In genomic region chr1:64878931-64879710, GRCh38 we compare ENCODE assay signal across 23 cellular contexts.
DNase-seq lines count a peak whose midpoint lies in the region; ATAC-seq and TF ChIP-seq lines count a peak whose summit lies in the region.
"Had no signal": no experiment of that assay in that cellular context is flagged by ENCODE, and none has a peak within 500 bp of the region (broad histone marks: within the 10 kb centered on the region; RNA-seq: fewer than 3 reads in every experiment).

No MANE protein-coding gene starts in this region.

- intact Hi-C loops in CD4-positive, alpha-beta T cell (cut with DNase I, micrococcal nuclease) = loop anchor here (5.0 to 10.0 kb wide), 5 partner anchors 43 to 538 kb away; no protein-coding TSS in a partner anchor
- intact Hi-C loops in dendritic cell treated with granulocyte-macrophage colony-stimulating factor and Interleukin-4, amounts not matched to agents 40 ng/mL and 50 ng/mL, for 4 days (cut with micrococcal nuclease) = no loop called here

- H3K4me1 Mint-ChIP-seq in CD4-positive, alpha-beta T cell (ENCODE audit: low read depth) = peaks cover 88% of the 10 kb centered on the region
- H3K4me1 Mint-ChIP-seq in dendritic cell treated with granulocyte-macrophage colony-stimulating factor and Interleukin-4, amounts not matched to agents 40 ng/mL and 50 ng/mL, for 4 days (ENCODE audit: low read depth) = no peaks in the 10 kb centered on the region
- peaks cover 32 to 92% (median 86%) of the 10 kb centered on the region in 4 donors for H3K4me1 Mint-ChIP-seq in naive thymus-derived CD8-positive, alpha-beta T cell

- no peak for ATAC-seq in CD4-positive, alpha-beta T cell (ENCODE audit: poor library complexity)
- ATAC-seq in naive thymus-derived CD8-positive, alpha-beta T cell = no peak
- ATAC-seq in HG03139 (IDR thresholded peaks at IDR 0.05; ENCODE audit: unreplicated experiment) = no peak
- ATAC-seq in GM19395 (IDR thresholded peaks at IDR 0.05; ENCODE audit: unreplicated experiment) = no peak
- ATAC-seq: activated CD8-positive, alpha-beta T cell treated with anti-CD3 and anti-CD28 coated beads for 36 hours; lower lobe of right lung; Panc1; sciatic nerve had no signal

- no peaks in the 10 kb centered on the region for H3K27me3 ChIP-seq in CD4-positive, alpha-beta T cell (ENCODE audit: control insufficient read depth, insufficient read depth, low read length)
- H3K27me3 ChIP-seq: ovary had no signal

- CTCF ChIA-PET in CD4-positive, alpha-beta T cell (lab: Charles Lee) = interaction anchor here (1.0 to 2.4 kb wide), 2 partner anchors 88 to 196 kb away, joined by 4 to 9 read pairs; partner anchors contain the start of gene JAK1

- no peaks in the 10 kb centered on the region for H3K9me3 Mint-ChIP-seq in CD4-positive, alpha-beta T cell
- H3K9me3 Mint-ChIP-seq in dendritic cell treated with granulocyte-macrophage colony-stimulating factor and Interleukin-4, amounts not matched to agents 40 ng/mL and 50 ng/mL, for 4 days = no peaks in the 10 kb centered on the region
- no peaks in the 10 kb centered on the region for H3K9me3 Mint-ChIP-seq in naive thymus-derived CD8-positive, alpha-beta T cell
- H3K9me3 Mint-ChIP-seq: activated CD8-positive, alpha-beta T cell treated with anti-CD3 and anti-CD28 coated beads for 36 hours had no signal

- no peak overlapping the region for H3K27ac ChIP-seq in CD4-positive, alpha-beta T cell (ENCODE audit: low read depth, low read length)
- H3K27ac ChIP-seq: KMS-11, lower lobe of right lung, ovary, thoracic aorta had no signal

- POLR2A ChIA-PET in CD4-positive, alpha-beta T cell (lab: Charles Lee) = interaction anchor here (1.1 to 5.2 kb wide), 5 partner anchors 8 to 187 kb away, joined by 3 to 58 read pairs (median 9); partner anchors contain the start of gene JAK1
- POLR2A ChIA-PET in naive thymus-derived CD8-positive, alpha-beta T cell (lab: Charles Lee) = interaction anchor here (1.8 to 4.3 kb wide), 2 partner anchors 86 to 189 kb away, joined by 6 to 43 read pairs; partner anchors contain the start of gene JAK1

- no peak for DNase-seq in CD4-positive, alpha-beta T cell
- DNase-seq in HS-27A (ENCODE audit: low read depth) = peak; percentile 14
- DNase-seq in naive thymus-derived CD8-positive, alpha-beta T cell = no peak
- no peak for DNase-seq in activated CD4-positive, CD25-positive, alpha-beta regulatory T cell (lab: John Stamatoyannopoulos, UW)
- no peak for DNase-seq in stimulated activated naive CD4-positive, alpha-beta T cell (lab: John Stamatoyannopoulos, UW)
- DNase-seq: activated CD8-positive, alpha-beta T cell treated with anti-CD3 and anti-CD28 coated beads for 36 hours; activated naive CD4-positive, alpha-beta T cell treated with Interleukin-2 at 50 U/mL for 16 hours; aorta; DMS53; hippocampal formation; islet precursor cell; lower lobe of right lung; NCI-H2029 treated with DMSO at 0.1 percent for 48 hours; NCI-H446 treated with DMSO at 0.1 percent for 48 hours; ovary had no signal

- H3K4me3 Mint-ChIP-seq in CD4-positive, alpha-beta T cell = no peak overlapping the region
- no peak overlapping the region for H3K4me3 Mint-ChIP-seq in dendritic cell treated with granulocyte-macrophage colony-stimulating factor and Interleukin-4, amounts not matched to agents 40 ng/mL and 50 ng/mL, for 4 days
- peak overlapping the region in 3 of 10 donors; percentile 2 to 20 (median 5) for H3K4me3 Mint-ChIP-seq in naive thymus-derived CD8-positive, alpha-beta T cell
- H3K4me3 Mint-ChIP-seq: activated CD8-positive, alpha-beta T cell treated with anti-CD3 and anti-CD28 coated beads for 36 hours had no signal

- TF ChIP-seq CTCF in CD4-positive, alpha-beta T cell (IDR thresholded peaks at IDR 0.05) = no peak

- peak overlapping the region; percentile 82 for H3K27ac Mint-ChIP-seq in CD4-positive, alpha-beta T cell
- H3K27ac Mint-ChIP-seq in dendritic cell treated with granulocyte-macrophage colony-stimulating factor and Interleukin-4, amounts not matched to agents 40 ng/mL and 50 ng/mL, for 4 days = peak overlapping the region; percentile 28
- peak overlapping the region in 9 of 10 donors; percentile 8 to 89 (median 69) for H3K27ac Mint-ChIP-seq in naive thymus-derived CD8-positive, alpha-beta T cell
- H3K27ac Mint-ChIP-seq: activated CD8-positive, alpha-beta T cell treated with anti-CD3 and anti-CD28 coated beads for 36 hours had no signal

- no peaks in the 10 kb centered on the region for H3K9me3 ChIP-seq in CD4-positive, alpha-beta T cell (ENCODE audit: control insufficient read depth, low read length)
- H3K9me3 ChIP-seq: HAP-1, lower lobe of right lung, ovary, thoracic aorta had no signal

- no peaks in the 10 kb centered on the region for H3K27me3 Mint-ChIP-seq in CD4-positive, alpha-beta T cell
- no peaks in the 10 kb centered on the region for H3K27me3 Mint-ChIP-seq in dendritic cell treated with granulocyte-macrophage colony-stimulating factor and Interleukin-4, amounts not matched to agents 40 ng/mL and 50 ng/mL, for 4 days
- H3K27me3 Mint-ChIP-seq in naive thymus-derived CD8-positive, alpha-beta T cell = no peaks in the 10 kb centered on the region
- H3K27me3 Mint-ChIP-seq: activated CD8-positive, alpha-beta T cell treated with anti-CD3 and anti-CD28 coated beads for 36 hours had no signal

- H3K36me3 Mint-ChIP-seq in CD4-positive, alpha-beta T cell (ENCODE audit: low read depth) = peaks cover 91% of the 10 kb centered on the region
- H3K36me3 Mint-ChIP-seq in dendritic cell treated with granulocyte-macrophage colony-stimulating factor and Interleukin-4, amounts not matched to agents 40 ng/mL and 50 ng/mL, for 4 days (ENCODE audit: low read depth) = peaks cover 80% of the 10 kb centered on the region
- peaks cover 0 to 72% (median 21%) of the 10 kb centered on the region in 3 donors for H3K36me3 Mint-ChIP-seq in naive thymus-derived CD8-positive, alpha-beta T cell

Comparison
In these comparisons a context has a peak if more than half of its experiments do, and no peak if none do; other contexts are left out.
1. H3K27ac Mint-ChIP-seq: peak in every context shown above with its lines; median percentile 82 in CD4-positive, alpha-beta T cell; 69 in naive thymus-derived CD8-positive, alpha-beta T cell; 28 in dendritic cell treated with granulocyte-macrophage colony-stimulating factor and Interleukin-4, amounts not matched to agents 40 ng/mL and 50 ng/mL, for 4 days.